ENCODE assay signal across 1 cellular context in the genomic region with DNA sequence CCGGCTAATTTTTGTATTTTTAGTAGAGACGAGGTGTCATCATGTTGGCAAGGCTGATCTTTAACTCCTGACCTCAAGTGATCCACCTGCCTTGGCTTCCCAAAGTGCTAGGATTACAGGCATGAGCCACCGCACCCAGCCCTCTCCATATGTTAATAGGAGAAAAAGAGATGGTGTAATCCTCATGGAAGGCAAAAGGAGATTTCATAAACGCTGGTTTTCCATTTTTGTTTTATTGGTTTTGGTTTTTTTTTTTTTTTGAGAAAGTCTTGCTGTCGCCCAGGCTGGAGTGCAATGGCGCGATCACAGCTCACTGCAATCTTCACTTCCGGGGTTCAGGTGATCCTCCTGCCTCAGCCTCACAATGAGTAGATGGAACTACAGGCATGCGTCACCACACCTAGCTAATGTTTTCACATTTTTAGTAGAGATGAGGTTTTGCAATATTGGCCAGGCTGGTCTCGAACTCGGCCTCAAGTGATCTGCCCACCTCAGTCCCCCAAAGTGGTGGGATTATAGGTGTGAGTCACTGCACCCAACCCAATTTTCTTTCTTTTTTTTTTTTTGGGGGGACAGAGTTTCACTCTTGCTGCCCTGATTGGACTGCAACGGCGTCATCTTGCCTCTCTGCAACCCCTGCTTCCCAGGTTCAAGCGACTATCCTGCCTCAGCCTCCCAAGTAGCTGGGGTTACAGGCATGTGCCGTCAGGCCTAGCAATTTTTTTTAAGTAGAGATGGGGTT.
TF ChIP-seq lines count a peak whose summit lies in the region.

No MANE protein-coding gene starts in this region.

TF ChIP-seq in HEK293T, 16 proteins besides CTCF, POLR2A, EP300 and RAD21:
- TF ChIP-seq ZNF384 (IDR thresholded peaks at IDR 0.05) (no peak), NFRKB (IDR thresholded peaks at IDR 0.05) (no peak), SUZ12 (IDR thresholded peaks at IDR 0.05) (no peak), LEF1 (IDR thresholded peaks at IDR 0.05; ENCODE audit: borderline replicate concordance) (no peak), TARDBP (IDR thresholded peaks at IDR 0.05) (no peak), BHLHE40 (IDR thresholded peaks at IDR 0.05; ENCODE audit: borderline replicate concordance) (no peak), SP1 (IDR thresholded peaks at IDR 0.05) (no peak), CTBP1 (IDR thresholded peaks at IDR 0.05; ENCODE audit: borderline replicate concordance) (no peak), HDGF (IDR thresholded peaks at IDR 0.05; ENCODE audit: borderline replicate concordance) (no peak), FOXA1 (IDR thresholded peaks at IDR 0.05) (no peak), FOXK2 (IDR thresholded peaks at IDR 0.05) (no peak), FOXM1 (IDR thresholded peaks at IDR 0.05; ENCODE audit: borderline replicate concordance) (no peak), ARNT (IDR thresholded peaks at IDR 0.05) (no peak), ELF4 (IDR thresholded peaks at IDR 0.05) (no peak), L3MBTL2 (conservative IDR thresholded peaks at IDR 0.05) (no peak)
- TF ChIP-seq, protein P1, sequence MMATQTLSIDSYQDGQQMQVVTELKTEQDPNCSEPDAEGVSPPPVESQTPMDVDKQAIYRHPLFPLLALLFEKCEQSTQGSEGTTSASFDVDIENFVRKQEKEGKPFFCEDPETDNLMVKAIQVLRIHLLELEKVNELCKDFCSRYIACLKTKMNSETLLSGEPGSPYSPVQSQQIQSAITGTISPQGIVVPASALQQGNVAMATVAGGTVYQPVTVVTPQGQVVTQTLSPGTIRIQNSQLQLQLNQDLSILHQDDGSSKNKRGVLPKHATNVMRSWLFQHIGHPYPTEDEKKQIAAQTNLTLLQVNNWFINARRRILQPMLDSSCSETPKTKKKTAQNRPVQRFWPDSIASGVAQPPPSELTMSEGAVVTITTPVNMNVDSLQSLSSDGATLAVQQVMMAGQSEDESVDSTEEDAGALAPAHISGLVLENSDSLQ (IDR thresholded peaks at IDR 0.05) = no peak
